8 cellular contexts compared by ENCODE assay signal in genomic region chr1:90850181-90850924, GRCh38.
DNase-seq lines count a peak whose midpoint lies in the region; ATAC-seq and TF ChIP-seq lines count a peak whose summit lies in the region.

No MANE protein-coding gene starts in this region.

- no peak for ATAC-seq in stimulated activated naive CD8-positive, alpha-beta T cell treated with anti-CD3 and anti-CD28 coated beads, Interleukin-15, Interleukin-2, amounts not matched to agents 100 U/mL and 50 U/mL, for 24 hours
- no peak for ATAC-seq in HG03108 (IDR thresholded peaks at IDR 0.05; ENCODE audit: unreplicated experiment)

- peaks cover 62% of the 10 kb centered on the region for H3K27me3 Mint-ChIP-seq in stimulated activated naive CD8-positive, alpha-beta T cell treated with anti-CD3 and anti-CD28 coated beads, Interleukin-15, Interleukin-2, amounts not matched to agents 100 ng/mL and 50 ng/mL, for 24 hours

- TF ChIP-seq CTCF in coronary artery (IDR thresholded peaks at IDR 0.05), result no peak

- no peaks in the 10 kb centered on the region for H3K36me3 Mint-ChIP-seq in stimulated activated naive CD8-positive, alpha-beta T cell treated with anti-CD3 and anti-CD28 coated beads, Interleukin-15, Interleukin-2, amounts not matched to agents 100 ng/mL and 50 ng/mL, for 24 hours (ENCODE audit: low read depth)

- DNase-seq in stimulated activated naive CD8-positive, alpha-beta T cell treated with anti-CD3 and anti-CD28 coated beads, Interleukin-15, Interleukin-2, amounts not matched to agents 100 U/mL and 50 U/mL, for 24 hours, result no peak
- peak; percentile 31 for DNase-seq in NCI-H82 treated with DMSO at 0.1 percent for 48 hours (lab: John Stamatoyannopoulos, UW; ENCODE audit: unreplicated experiment)
- DNase-seq in coronary artery (ENCODE audit: low spot score), result no peak
- peak; percentile 59 for DNase-seq in medulla oblongata (ENCODE audit: extremely low spot score)
- peak; percentile 46 for DNase-seq in ureter (ENCODE audit: low spot score)
- no peak for DNase-seq in stimulated activated CD4-positive, alpha-beta T cell treated with anti-CD3 and anti-CD28 coated beads, Interleukin-1b, Interleukin-23, amount 100 ng/mL, for 48 hours

- no peak overlapping the region for H3K27ac ChIP-seq in coronary artery

- H3K4me3 ChIP-seq in coronary artery, result peak overlapping the region; percentile 84

- peaks cover 7% of the 10 kb centered on the region for H3K4me1 Mint-ChIP-seq in stimulated activated naive CD8-positive, alpha-beta T cell treated with anti-CD3 and anti-CD28 coated beads, Interleukin-15, Interleukin-2, amounts not matched to agents 100 ng/mL and 50 ng/mL, for 24 hours (ENCODE audit: low read depth)

- H3K27ac Mint-ChIP-seq in stimulated activated naive CD8-positive, alpha-beta T cell treated with anti-CD3 and anti-CD28 coated beads, Interleukin-15, Interleukin-2, amounts not matched to agents 100 ng/mL and 50 ng/mL, for 24 hours, result no peak overlapping the region

- peak overlapping the region; percentile 70 for H3K4me3 Mint-ChIP-seq in stimulated activated naive CD8-positive, alpha-beta T cell treated with anti-CD3 and anti-CD28 coated beads, Interleukin-15, Interleukin-2, amounts not matched to agents 100 ng/mL and 50 ng/mL, for 24 hours

- no peaks in the 10 kb centered on the region for H3K9me3 Mint-ChIP-seq in stimulated activated naive CD8-positive, alpha-beta T cell treated with anti-CD3 and anti-CD28 coated beads, Interleukin-15, Interleukin-2, amounts not matched to agents 100 ng/mL and 50 ng/mL, for 24 hours

Comparison
In these comparisons a context has a peak if more than half of its experiments do, and no peak if none do; other contexts are left out.
1. DNase-seq: peak in NCI-H82 treated with DMSO at 0.1 percent for 48 hours (single experiment), medulla oblongata (single experiment) and ureter (single experiment); none in stimulated activated naive CD8-positive, alpha-beta T cell treated with anti-CD3 and anti-CD28 coated beads, Interleukin-15, Interleukin-2, amounts not matched to agents 100 U/mL and 50 U/mL, for 24 hours (single experiment), coronary artery (single experiment) and stimulated activated CD4-positive, alpha-beta T cell treated with anti-CD3 and anti-CD28 coated beads, Interleukin-1b, Interleukin-23, amount 100 ng/mL, for 48 hours (single experiment).